10 cellular contexts compared by ENCODE assay signal in the genomic region with DNA sequence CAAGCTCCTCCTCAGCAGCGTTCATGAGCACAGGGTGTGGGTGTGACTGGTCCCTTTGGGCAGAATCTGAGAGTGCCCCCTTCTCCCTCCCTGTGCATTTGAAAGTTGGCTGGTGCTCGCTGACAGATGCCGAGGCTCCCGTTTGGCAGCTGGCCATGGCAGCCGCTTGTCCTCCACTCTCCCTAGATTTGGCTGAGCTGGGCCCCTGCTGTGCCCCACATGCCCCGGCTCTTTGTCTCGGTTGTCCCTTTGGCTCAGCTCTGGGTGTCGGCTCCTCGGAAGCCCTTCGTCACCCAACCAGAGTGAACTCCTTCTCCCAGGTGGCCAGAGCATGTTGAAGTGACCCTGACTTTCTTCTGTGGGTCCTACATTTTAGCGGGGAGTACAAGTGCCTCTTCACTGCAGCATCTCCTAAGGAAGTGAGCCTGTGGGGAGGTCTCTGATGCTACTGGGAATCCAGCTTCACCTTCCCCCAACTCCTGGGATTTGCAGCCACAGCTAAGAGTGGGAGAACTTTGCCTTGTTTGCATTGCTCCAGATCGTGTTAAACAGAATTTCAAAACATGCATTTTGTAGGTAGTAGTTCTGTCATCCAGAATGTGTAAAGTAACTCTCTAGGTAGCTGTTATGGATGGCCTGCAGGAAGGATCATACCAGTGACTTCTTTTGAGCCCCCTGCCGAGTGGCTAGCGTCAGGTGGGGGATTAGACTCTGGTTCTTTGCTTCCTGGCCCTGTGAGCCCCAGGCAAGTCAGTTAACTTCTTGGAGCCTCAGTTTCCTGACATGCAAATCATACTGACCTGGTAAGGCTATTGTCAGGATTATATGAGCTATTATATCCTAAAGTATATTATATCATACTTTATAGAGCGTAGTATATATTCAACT. TPM values are rescaled to one million over a fixed set of nuclear protein-coding genes. Genes with fewer than 3 reads are reported as not detected.
DNase-seq lines count a peak whose midpoint lies in the region; ATAC-seq, FAIRE-seq and TF ChIP-seq lines count a peak whose summit lies in the region.
"Had no signal": no experiment of that assay in that cellular context is flagged by ENCODE, and none has a peak within 500 bp of the region (broad histone marks: within the 10 kb centered on the region; RNA-seq: fewer than 3 reads in every experiment).

No MANE protein-coding gene starts in this region.

- H3K36me3 ChIP-seq in HepG2 (replicated peaks in 1 of 2; ENCODE audit: control insufficient read depth in 1 of 2, insufficient read depth in 2 of 2, low read length in 2 of 2): peaks cover 0 to 9% of the 10 kb centered on the region in 2 experiments; a peak in 1 of 5 replicates
- H3K36me3 ChIP-seq: esophagus muscularis mucosa had no signal

- CTCF ChIA-PET in T-cell (lab: Charles Lee) (interaction anchor here (1.0 to 1.3 kb wide), 5 partner anchors 18 to 108 kb away, joined by 3 to 7 read pairs (median 3); no protein-coding TSS in a partner anchor), HepG2 (lab: Yijun Ruan, JAX; ENCODE audit: low intra/inter-chr PET ratio, low total read pairs) (no interaction called here)

- no peaks in the 10 kb centered on the region for H3K27me3 Mint-ChIP-seq in T-cell
- H3K27me3 Mint-ChIP-seq in immature natural killer cell (ENCODE audit: low read depth in 3 of 3): peaks cover 0 to 7% (median 6%) of the 10 kb centered on the region in 3 donors

- peak; percentile 98 for DNase-seq in DMS 273 (lab: John Stamatoyannopoulos, UW; ENCODE audit: unreplicated experiment)
- DNase-seq in NCI-H1105 treated with DMSO at 0.1 percent for 48 hours (lab: John Stamatoyannopoulos, UW): peak; percentile 77
- DNase-seq in T-cell: no peak
- DNase-seq in HepG2 (ENCODE audit: low spot score): peak; percentile 74
- no peak for DNase-seq in NOMO-1 treated with dmso at 0.1 percent for 144 hours (lab: John Stamatoyannopoulos, UW; ENCODE audit: unreplicated experiment)
- DNase-seq in SKM-1 (lab: John Stamatoyannopoulos, UW; ENCODE audit: unreplicated experiment): no peak
- DNase-seq in immature natural killer cell: no peak
- DNase-seq: activated CD4-positive, alpha-beta T cell treated with anti-CD3 and anti-CD28 coated beads for 4 hours had no signal

- H3K4me3 ChIP-seq in HepG2 (replicated peaks in 1 of 3; ENCODE audit: insufficient read depth in 1 of 3, low read depth in 2 of 3, low read length in 3 of 3): peak overlapping the region; percentile 39 to 62 (median 48)
- H3K4me3 ChIP-seq: esophagus muscularis mucosa had no signal

- H4K20me1 ChIP-seq in HepG2 (ENCODE audit: insufficient read depth, low read length): peaks cover 4% of the 10 kb centered on the region; the same call in 1 of the 2 replicates

- TF ChIP-seq EP300 in HepG2 (IDR thresholded peaks at IDR 0.05; ENCODE audit: low read depth in 2 of 2, low read length in 2 of 2) (peak in 1 of 2 experiments; percentile 52; a peak in 1 of 4 replicates), HepG2 (CRISPR knock-in tag; IDR thresholded peaks at IDR 0.05; ENCODE audit: borderline replicate concordance) (no peak)

- H3K79me2 ChIP-seq in HepG2 (ENCODE audit: insufficient read depth, low read length): peaks cover 59% of the 10 kb centered on the region

- H2AFZ ChIP-seq in HepG2 (ENCODE audit: low read length): no peak overlapping the region

- H3K4me2 ChIP-seq in HepG2 (ENCODE audit: low read depth, low read length): peak overlapping the region; percentile 82

- in situ Hi-C loops in HepG2 (cut with HindIII; ENCODE audit: extremely low pct_ligation_motif_present, low pct_unique_long_range_greater_than_20kb): loop anchor here (5.0 kb wide), 1 partner anchor 80 kb away; no protein-coding TSS in a partner anchor

- peak overlapping the region in 1 of 3 donors; percentile 91 for H3K4me3 Mint-ChIP-seq in T-cell
- no peak overlapping the region for H3K4me3 Mint-ChIP-seq in immature natural killer cell

- no peak for TF ChIP-seq CTCF in HepG2 (CRISPR knock-in tag; IDR thresholded peaks at IDR 0.05)

- WGBS in HepG2 (ENCODE audit: low lambda C conversion rate): 25% methylated on average over 9 of the region's 15 CpGs

- ATAC-seq in T-cell (replicated peaks in 1 of 4): no peak
- ATAC-seq in HepG2: peak; percentile 42
- ATAC-seq in HG02870 (IDR thresholded peaks at IDR 0.05; ENCODE audit: unreplicated experiment): no peak

- no peaks in the 10 kb centered on the region; a peak in 1 of 5 replicates for H3K27me3 ChIP-seq in HepG2 (ENCODE audit: control insufficient read depth in 1 of 2, insufficient read depth in 2 of 2, low read length in 2 of 2)
- H3K27me3 ChIP-seq: esophagus muscularis mucosa had no signal

- no peak for TF ChIP-seq RAD21 in HepG2 (CRISPR knock-in tag; IDR thresholded peaks at IDR 0.05)

- POLR2A ChIA-PET in T-cell (lab: Charles Lee): no interaction called here
- POLR2A ChIA-PET in HepG2 (lab: Yijun Ruan, JAX): interaction anchor here (0.8 to 5.6 kb wide), 10 partner anchors 21 to 122 kb away, joined by 3 to 47 read pairs (median 6); partner anchors contain the start of gene HPCAL1

- peak; percentile 63 for FAIRE-seq in HepG2 (lab: Jason Lieb, UNC)

- intact Hi-C loops in HepG2 (cut with micrococcal nuclease; ENCODE audit: unreplicated experiment): loop anchor here (2.0 to 5.0 kb wide), 4 partner anchors 42 to 100 kb away; no protein-coding TSS in a partner anchor

- H3K36me3 Mint-ChIP-seq in T-cell (peaks cover 16% of the 10 kb centered on the region), immature natural killer cell (no peaks in the 10 kb centered on the region)

- peaks cover 94% of the 10 kb centered on the region for H3K4me1 ChIP-seq in HepG2 (ENCODE audit: insufficient read depth, low read length)

- H3K9ac ChIP-seq in HepG2 (ENCODE audit: insufficient read depth, low read depth, low read length): peak overlapping the region; percentile 58

- H3K27ac Mint-ChIP-seq in T-cell (peak overlapping the region; percentile 91 to 99), immature natural killer cell (peak overlapping the region in 2 of 6 donors; percentile 53 to 65)

- H3K4me1 Mint-ChIP-seq in T-cell (peaks cover 90 to 93% (median 91%) of the 10 kb centered on the region in 3 donors), immature natural killer cell (peaks cover 47 to 60% of the 10 kb centered on the region in 2 donors)

- peak overlapping the region; percentile 59 for H3K27ac ChIP-seq in HepG2 (ENCODE audit: extremely low read length, insufficient read depth, low read length)
- H3K27ac ChIP-seq: esophagus muscularis mucosa had no signal

- 0 out of 4 replicates have a peak, but pooled peaks of 1 of the 2 experiments have one; percentile 35 for TF ChIP-seq POLR2A in HepG2 (IDR thresholded peaks at IDR 0.05; ENCODE audit: insufficient read depth in 1 of 2, low read depth in 2 of 2, low read length in 2 of 2)

- BruUV-seq in HepG2 (replicated peaks; lab: Mats Ljungman, UMichigan): no TSS peak

- H3K9me3 Mint-ChIP-seq in T-cell (no peaks in the 10 kb centered on the region), immature natural killer cell (peaks cover 0 to 1% (median 0%) of the 10 kb centered on the region in 6 donors)

- no peaks in the 10 kb centered on the region for H3K9me3 ChIP-seq in HepG2 (ENCODE audit: low read length)
- H3K9me3 ChIP-seq: esophagus muscularis mucosa had no signal

TF ChIP-seq in HepG2, 621 proteins besides CTCF, POLR2A, EP300 and RAD21 (continues in another document):
- TF ChIP-seq ZNF343 (CRISPR knock-in tag; IDR thresholded peaks at IDR 0.05) (no peak), PITX1 (CRISPR knock-in tag; IDR thresholded peaks at IDR 0.05) (peak; percentile 46; the same call in 1 of the 2 replicates)

RNA-seq across cellular contexts. Expression of gene HPCAL1, which starts 24.2 kb away (rescaled TPM):
- 10 to 100 TPM; 39.5 to 87.3 (median 83.2) TPM for total RNA-seq in T-cell
- total RNA-seq in HepG2 (2016; rRNA removed; fragmentation: Illumina TruSeq; extraction: Trizol): 23.3 and 29.9 TPM in 2 replicates
- total RNA-seq in HepG2 (2016; cell fraction: cytosol; rRNA removed; fragmentation: Illumina TruSeq; extraction: Trizol; ENCODE audit: low read depth): 43.0 and 51.2 TPM in 2 replicates
- 21.4 and 28.1 TPM in 2 replicates for total RNA-seq in HepG2 (2016; cell fraction: insoluble cytoplasmic fraction; rRNA removed; fragmentation: Illumina TruSeq; extraction: Trizol)
- 50.7 and 67.7 TPM in 2 replicates for total RNA-seq in HepG2 (2016; cell fraction: membrane; rRNA removed; fragmentation: Illumina TruSeq; extraction: Trizol)
- total RNA-seq in HepG2 (2016; cell fraction: nucleus; rRNA removed; fragmentation: Illumina TruSeq; extraction: Trizol): 12.9 and 16.1 TPM in 2 replicates
- polyA plus RNA-seq in HepG2 (2011; rRNA removed): 29.5 and 38.6 TPM in 2 replicates
- 29.8 and 35.9 TPM in 2 replicates for polyA plus RNA-seq in HepG2 (2011; cell fraction: cytosol; rRNA removed)
- polyA plus RNA-seq in HepG2 (2011; cell fraction: nucleus; rRNA removed): 54.3 and 60.0 TPM in 2 replicates
- 46.0 and 46.8 TPM in 2 replicates for polyA plus RNA-seq in HepG2 (2012)
- 37.1 and 47.1 TPM in 2 replicates for polyA plus RNA-seq in HepG2 (2016; cell fraction: cytosol; fragmentation: Illumina TruSeq; extraction: Trizol; ENCODE audit: low read depth)
- polyA plus RNA-seq in HepG2 (2016; cell fraction: insoluble cytoplasmic fraction; fragmentation: Illumina TruSeq; extraction: Trizol; ENCODE audit: low read depth): 24.6 and 35.5 TPM in 2 replicates
- polyA plus RNA-seq in HepG2 (2016; cell fraction: membrane; fragmentation: Illumina TruSeq; extraction: Trizol; ENCODE audit: low read depth): 54.6 and 65.1 TPM in 2 replicates
- 30.3 and 35.7 TPM in 2 replicates for polyA plus RNA-seq in HepG2 (2016; cell fraction: nucleus; fragmentation: Illumina TruSeq; extraction: Trizol; ENCODE audit: insufficient read depth, low read depth)
- 26.5 and 27.7 TPM in 2 replicates for polyA minus RNA-seq in HepG2 (2011; rRNA and poly(A)+ RNA removed; ENCODE audit: low replicate concordance)
- 19.4 and 20.4 TPM in 2 replicates for polyA minus RNA-seq in HepG2 (2011; cell fraction: cytosol; rRNA and poly(A)+ RNA removed)
- 12.6 and 15.5 TPM in 2 replicates for polyA minus RNA-seq in HepG2 (2011; cell fraction: nucleus; rRNA and poly(A)+ RNA removed)
- polyA plus RNA-seq in immature natural killer cell: 10 to 100 TPM; 64.9 to 89.7 (median 88.9) TPM

Comparison
In these comparisons a context has a peak if more than half of its experiments do, and no peak if none do; other contexts are left out.
1. DNase-seq: peak in DMS 273 (single experiment), NCI-H1105 treated with DMSO at 0.1 percent for 48 hours (single experiment) and HepG2 (single experiment); none in T-cell (0 of 34), NOMO-1 treated with dmso at 0.1 percent for 144 hours (single experiment), SKM-1 (single experiment) and immature natural killer cell (0 of 3).